In the genomic region with DNA sequence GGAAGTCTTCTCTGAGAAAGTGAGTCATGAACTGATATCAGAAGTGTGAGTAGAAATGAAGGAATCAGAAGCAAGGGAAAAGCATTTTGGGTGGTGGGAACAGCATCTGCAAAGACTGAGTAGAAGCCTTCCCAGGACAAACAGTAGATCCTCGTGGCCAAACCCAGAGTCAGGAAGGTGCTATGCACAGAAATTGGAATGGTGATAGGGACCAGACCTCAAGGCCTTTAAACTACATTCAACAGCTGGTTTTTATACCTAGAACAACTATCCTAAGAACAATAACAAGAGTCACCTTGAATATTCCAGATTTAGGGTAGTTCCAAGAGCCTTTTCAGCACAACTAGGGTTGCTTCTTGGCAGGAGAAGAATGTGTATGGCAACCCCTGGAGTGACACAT, we compare ENCODE assay signal across 11 cellular contexts. TPM values are rescaled to one million over a fixed set of nuclear protein-coding genes. Genes with fewer than 3 reads are reported as not detected.
"Had no signal": no experiment of that assay in that cellular context is flagged by ENCODE, and none has a peak within 500 bp of the region (broad histone marks: within the 10 kb centered on the region; RNA-seq: fewer than 3 reads in every experiment).

No MANE protein-coding gene starts in this region.

- H3K9ac ChIP-seq: KMS-11 had no signal

- H2AFZ ChIP-seq: GM23338 had no signal

- H3K27ac ChIP-seq: HL-60, KMS-11 had no signal

- H3K4me3 ChIP-seq: GM23338 had no signal

- H3K4me2 ChIP-seq: GM23338, KMS-11 had no signal

- DNase-seq: H9, HCEC 1CT, HFFc6, IMR-90, KBM-7 had no signal

- ATAC-seq: GM23338 had no signal

- FAIRE-seq: H1, H54 had no signal

RNA-seq across cellular contexts. Expression of a gene that starts 15.3 kb away (rescaled TPM):
- total RNA-seq: HT1080 had no signal
